Comparison of ENCODE assay signal across 16 cellular contexts in genomic region chr11:73156114-73156513, GRCh38. TPM values are rescaled to one million over a fixed set of nuclear protein-coding genes. Genes with fewer than 3 reads are reported as not detected.
DNase-seq lines count a peak whose midpoint lies in the region; ATAC-seq and TF ChIP-seq lines count a peak whose summit lies in the region.
"Had no signal": no experiment of that assay in that cellular context is flagged by ENCODE, and none has a peak within 500 bp of the region (broad histone marks: within the 10 kb centered on the region; RNA-seq: fewer than 3 reads in every experiment).

No MANE protein-coding gene starts in this region.

- no peaks in the 10 kb centered on the region for H3K27me3 ChIP-seq in BLaER1 treated with 17β-estradiol and CSF1 and Interleukin-3, amounts not matched to agents 10 nM and 100 nM
- H3K27me3 ChIP-seq in CD8-positive, alpha-beta memory T cell (ENCODE audit: insufficient read depth, low read length, poor library complexity, severe bottlenecking): no peaks in the 10 kb centered on the region
- H3K27me3 ChIP-seq in breast epithelium: no peaks in the 10 kb centered on the region

- POLR2A ChIA-PET in CD8-positive, alpha-beta memory T cell (lab: Charles Lee): no interaction called here

- ATAC-seq in memory B cell (ENCODE audit: low read depth) (no peak), GM19452 (IDR thresholded peaks at IDR 0.05; ENCODE audit: unreplicated experiment) (no peak)
- ATAC-seq: esophagus mucosa, left colon had no signal

- H4K20me1 ChIP-seq in BLaER1 treated with 17β-estradiol and CSF1 and Interleukin-3, amounts not matched to agents 10 nM and 100 nM: no peaks in the 10 kb centered on the region

- no peaks in the 10 kb centered on the region for H3K9me3 Mint-ChIP-seq in CD8-positive, alpha-beta memory T cell
- H3K9me3 Mint-ChIP-seq in memory B cell: no peaks in the 10 kb centered on the region

- no peak for DNase-seq in CD8-positive, alpha-beta memory T cell
- peak; percentile 12 for DNase-seq in NCI-H69 (lab: John Stamatoyannopoulos, UW)
- DNase-seq in memory B cell (ENCODE audit: low spot score in 2 of 2): no peak
- DNase-seq in anterior cingulate cortex (lab: John Stamatoyannopoulos, UW): no peak
- DNase-seq in DMS153 treated with DMSO at 0.1 percent for 48 hours (lab: John Stamatoyannopoulos, UW; ENCODE audit: unreplicated experiment): no peak
- no peak for DNase-seq in breast epithelium (ENCODE audit: low spot score in 2 of 2)
- DNase-seq: activated T-cell treated with anti-CD3 and anti-CD28 coated beads for 4 hours; amniotic stem cell; dermis blood vessel endothelial cell; GM23248; left colon; NCI-H1092; stimulated activated CD4-positive, alpha-beta T cell treated with anti-CD3 and anti-CD28 coated beads, Interleukin-2, amount 100 ng/mL, for 48 hours had no signal

- peak overlapping the region; percentile 8 to 94 (median 72) for H3K27ac Mint-ChIP-seq in CD8-positive, alpha-beta memory T cell
- H3K27ac Mint-ChIP-seq in memory B cell: peak overlapping the region; percentile 89

- peaks cover 43 to 52% (median 45%) of the 10 kb centered on the region in 3 donors for H3K4me1 Mint-ChIP-seq in CD8-positive, alpha-beta memory T cell
- H3K4me1 Mint-ChIP-seq in memory B cell: peaks cover 76% of the 10 kb centered on the region

- H3K27me3 Mint-ChIP-seq in CD8-positive, alpha-beta memory T cell: peaks cover 0 to 3% of the 10 kb centered on the region in 2 donors
- H3K27me3 Mint-ChIP-seq in memory B cell: no peaks in the 10 kb centered on the region

- H3K4me3 Mint-ChIP-seq in CD8-positive, alpha-beta memory T cell: peak overlapping the region in 1 of 7 donors; percentile 24
- peak overlapping the region; percentile 22 for H3K4me3 Mint-ChIP-seq in memory B cell

- no peaks in the 10 kb centered on the region for H3K36me3 Mint-ChIP-seq in CD8-positive, alpha-beta memory T cell
- peaks cover 2% of the 10 kb centered on the region for H3K36me3 Mint-ChIP-seq in memory B cell

- H3K4me2 ChIP-seq in BLaER1 treated with 17β-estradiol and CSF1 and Interleukin-3, amounts not matched to agents 10 nM and 100 nM: peak overlapping the region; percentile 71 to 96 (median 88)

- H3K36me3 ChIP-seq in BLaER1 treated with 17β-estradiol and CSF1 and Interleukin-3, amounts not matched to agents 10 nM and 100 nM: no peaks in the 10 kb centered on the region
- no peaks in the 10 kb centered on the region for H3K36me3 ChIP-seq in CD8-positive, alpha-beta memory T cell (ENCODE audit: insufficient read depth, low read length)
- no peaks in the 10 kb centered on the region for H3K36me3 ChIP-seq in breast epithelium

- 0 out of 22 replicates have a peak, but pooled peaks cover 0 to under 1% (median 0%) of the 10 kb centered on the region in 11 experiments for H3K9me3 ChIP-seq in BLaER1 treated with 17β-estradiol and CSF1 and Interleukin-3, amounts not matched to agents 10 nM and 100 nM (replicated peaks in 1 of 11)
- no peaks in the 10 kb centered on the region for H3K9me3 ChIP-seq in CD8-positive, alpha-beta memory T cell (ENCODE audit: low read length)
- no peaks in the 10 kb centered on the region for H3K9me3 ChIP-seq in breast epithelium

- peak overlapping the region in 5 of 11 experiments; percentile 25 to 84 (median 59); a peak in 6 of 22 replicates for H3K27ac ChIP-seq in BLaER1 treated with 17β-estradiol and CSF1 and Interleukin-3, amounts not matched to agents 10 nM and 100 nM
- no peak overlapping the region for H3K27ac ChIP-seq in CD8-positive, alpha-beta memory T cell (ENCODE audit: low read depth, low read length)
- H3K27ac ChIP-seq in breast epithelium: no peak overlapping the region
- H3K27ac ChIP-seq: GM23248 had no signal

- peaks cover 78 to 98% (median 86%) of the 10 kb centered on the region in 10 experiments for H3K4me1 ChIP-seq in BLaER1 treated with 17β-estradiol and CSF1 and Interleukin-3, amounts not matched to agents 10 nM and 100 nM
- peaks cover 47% of the 10 kb centered on the region for H3K4me1 ChIP-seq in CD8-positive, alpha-beta memory T cell (ENCODE audit: insufficient read depth, low read length)
- H3K4me1 ChIP-seq in breast epithelium: no peaks in the 10 kb centered on the region

- H3K9ac ChIP-seq in BLaER1 treated with 17β-estradiol and CSF1 and Interleukin-3, amounts not matched to agents 10 nM and 100 nM: no peak overlapping the region
- H3K9ac ChIP-seq: GM23248 had no signal

- no peak overlapping the region for H3K4me3 ChIP-seq in BLaER1 treated with 17β-estradiol and CSF1 and Interleukin-3, amounts not matched to agents 10 nM and 100 nM
- no peak overlapping the region for H3K4me3 ChIP-seq in CD8-positive, alpha-beta memory T cell (ENCODE audit: low read length)
- no peak overlapping the region for H3K4me3 ChIP-seq in breast epithelium
- H3K4me3 ChIP-seq: GM23248 had no signal

- no peak for TF ChIP-seq CTCF in breast epithelium (IDR thresholded peaks at IDR 0.05)

- CTCF ChIA-PET in CD8-positive, alpha-beta memory T cell (lab: Charles Lee): interaction anchor here (0.6 to 5.1 kb wide), 3 partner anchors 14 to 324 kb away, joined by 3 to 29 read pairs (median 3); partner anchors contain the start of gene FCHSD2

- intact Hi-C loops in breast epithelium (cut with DNase I; ENCODE audit: low total_unique reads): no loop called here

- no peak for TF ChIP-seq POLR2A in breast epithelium (IDR thresholded peaks at IDR 0.05)

RNA-seq across cellular contexts. Expression of gene FCHSD2, which starts 14.0 kb away (rescaled TPM):
- total RNA-seq in CD8-positive, alpha-beta memory T cell: 10 to 100 TPM; 28.0 to 28.3 TPM
- 21.2 TPM for polyA plus RNA-seq in CD8-positive, alpha-beta memory T cell
- 10 to 100 TPM; 15.5 to 23.4 (median 19.0) TPM for total RNA-seq in breast epithelium
